In genomic region chr19:29390742-29391141, GRCh38 we compare ENCODE assay signal across 29 cellular contexts.
"Had no signal": no experiment of that assay in that cellular context is flagged by ENCODE, and none has a peak within 500 bp of the region (broad histone marks: within the 10 kb centered on the region; RNA-seq: fewer than 3 reads in every experiment).

No MANE protein-coding gene starts in this region.

- H3K27me3 ChIP-seq: dorsolateral prefrontal cortex, esophagus muscularis mucosa, esophagus squamous epithelium, foreskin keratinocyte, gastrocnemius medialis, hepatocyte had no signal

- H3K4me1 ChIP-seq: esophagus muscularis mucosa, foreskin keratinocyte, gastrocnemius medialis, gastroesophageal sphincter, heart left ventricle, heart right ventricle had no signal

- H3K4me2 ChIP-seq: hepatocyte had no signal

- H3K27ac Mint-ChIP-seq: dendritic cell treated with granulocyte-macrophage colony-stimulating factor and Interleukin-4, amounts not matched to agents 40 ng/mL and 50 ng/mL, for 4 days; effector memory CD8-positive, alpha-beta T cell; endodermal cell had no signal

- H3K36me3 ChIP-seq: esophagus muscularis mucosa, esophagus squamous epithelium, gastrocnemius medialis, gastroesophageal sphincter, heart left ventricle, heart right ventricle had no signal

- H3K27ac ChIP-seq: coronary artery, dorsolateral prefrontal cortex, epithelial cell of prostate, esophagus muscularis mucosa, esophagus squamous epithelium, foreskin keratinocyte, gastrocnemius medialis, gastroesophageal sphincter, heart left ventricle, heart right ventricle, hepatocyte had no signal

- FAIRE-seq: endometrium, endothelial cell of umbilical vein, frontal cortex had no signal

- H3K27me3 Mint-ChIP-seq: dendritic cell treated with granulocyte-macrophage colony-stimulating factor and Interleukin-4, amounts not matched to agents 40 ng/mL and 50 ng/mL, for 4 days had no signal

- H2AFZ ChIP-seq: hepatocyte had no signal

- H3K4me3 ChIP-seq: coronary artery, dorsolateral prefrontal cortex, esophagus muscularis mucosa, esophagus squamous epithelium, gastrocnemius medialis, gastroesophageal sphincter, heart left ventricle, heart right ventricle, hepatocyte had no signal

- H3K79me2 ChIP-seq: hepatocyte had no signal

- ATAC-seq: effector memory CD8-positive, alpha-beta T cell; esophagus mucosa; foreskin keratinocyte; gastrocnemius medialis; gastroesophageal sphincter; heart left ventricle; heart right ventricle had no signal

- H3K4me3 Mint-ChIP-seq: dendritic cell treated with granulocyte-macrophage colony-stimulating factor and Interleukin-4, amounts not matched to agents 40 ng/mL and 50 ng/mL, for 4 days; effector memory CD8-positive, alpha-beta T cell; endodermal cell had no signal

- DNase-seq: cortex of kidney; dermis blood vessel endothelial cell; dorsolateral prefrontal cortex; effector CD4-positive, alpha-beta T cell; effector CD8-positive, alpha-beta T cell; effector memory CD4-positive, alpha-beta T cell; effector memory CD8-positive, alpha-beta T cell; endodermal cell; erythroblast; esophagus squamous epithelium; foreskin fibroblast; foreskin keratinocyte; foreskin melanocyte; gastrocnemius medialis; glutamatergic neuron; head of caudate nucleus; heart left ventricle; heart right ventricle; hippocampal formation had no signal
